ENCODE assay signal across 9 cellular contexts in genomic region chr1:248871837-248872401, GRCh38. TPM values are rescaled to one million over a fixed set of nuclear protein-coding genes. Genes with fewer than 3 reads are reported as not detected.
DNase-seq lines count a peak whose midpoint lies in the region; FAIRE-seq and TF ChIP-seq lines count a peak whose summit lies in the region.
"Had no signal": no experiment of that assay in that cellular context is flagged by ENCODE, and none has a peak within 500 bp of the region (broad histone marks: within the 10 kb centered on the region; RNA-seq: fewer than 3 reads in every experiment).

No MANE protein-coding gene starts in this region.

- DNase-seq in activated CD4-positive, alpha-beta T cell treated with anti-CD3 and anti-CD28 coated beads, Interleukin-2, amount 10 ng/mL, durations not matched to agents 7 days and 5 days, result no peak
- DNase-seq in activated CD4-positive, alpha-beta T cell treated with anti-CD3 and anti-CD28 coated beads, Interleukin-2, amount 50 U/mL, for 48 hours, result no peak
- DNase-seq in OCI-LY7 (ENCODE audit: low spot score) (no peak), esophagus muscularis mucosa (ENCODE audit: extremely low spot score) (no peak), spleen (no peak), NCI-H2171 (lab: John Stamatoyannopoulos, UW) (no peak), mucosa of gallbladder (ENCODE audit: low spot score) (no peak), HTR-8/SVneo (ENCODE audit: insufficient read length, low spot score) (no peak)
- DNase-seq: SIG-M5 had no signal

- POLR2A ChIA-PET in activated CD4-positive, alpha-beta T cell treated with anti-CD3 and anti-CD28 coated beads, Interleukin-2, amount 10 ng/mL, durations not matched to agents 7 days and 5 days (lab: Charles Lee), result no interaction called here
- POLR2A ChIA-PET in OCI-LY7 (lab: Charles Lee), result interaction anchor here (1.1 to 2.7 kb wide), 4 partner anchors 13 to 50 kb away, joined by 3 to 17 read pairs (median 5); partner anchors contain the start of gene ZNF692

- TF ChIP-seq POLR2A in esophagus muscularis mucosa (IDR thresholded peaks at IDR 0.05; ENCODE audit: low read depth) (no peak), spleen (IDR thresholded peaks at IDR 0.05) (no peak)

- no peak overlapping the region for H3K27ac ChIP-seq in OCI-LY7 (ENCODE audit: low read depth, low read length, poor library complexity, severe bottlenecking)
- peak overlapping the region; percentile 94 to 99 (median 98) for H3K27ac ChIP-seq in esophagus muscularis mucosa (replicated peaks in 1 of 4)
- H3K27ac ChIP-seq in spleen, result peak overlapping the region in 5 of 8 donors; percentile 93 to 99 (median 96)

- peak overlapping the region; percentile 8 for H3K4me3 Mint-ChIP-seq in activated CD4-positive, alpha-beta T cell treated with anti-CD3 and anti-CD28 coated beads, Interleukin-2, amount 10 ng/mL, durations not matched to agents 7 days and 5 days

- intact Hi-C loops in OCI-LY7 (cut with micrococcal nuclease; ENCODE audit: unreplicated experiment) (no loop called here), esophagus muscularis mucosa (cut with DNase I) (loop anchor here (2.0 kb wide), 1 partner anchor 13 kb away; the partner anchor contains the start of gene ZNF692), spleen (cut with DNase I; ENCODE audit: low total_unique reads) (no loop called here)

- H3K36me3 ChIP-seq in OCI-LY7 (ENCODE audit: insufficient read depth, low read length) (no peaks in the 10 kb centered on the region), esophagus muscularis mucosa (no peaks in the 10 kb centered on the region), spleen (no peaks in the 10 kb centered on the region)

- CTCF ChIA-PET in activated CD4-positive, alpha-beta T cell treated with anti-CD3 and anti-CD28 coated beads, Interleukin-2, amount 10 ng/mL, durations not matched to agents 7 days and 5 days (lab: Charles Lee), result interaction anchor here (1.7 to 2.8 kb wide), 3 partner anchors 10 to 46 kb away, joined by 5 to 11 read pairs (median 8); partner anchors contain the start of genes SH3BP5L and ZNF692
- CTCF ChIA-PET in OCI-LY7 (lab: Charles Lee; ENCODE audit: unreplicated experiment), result no interaction called here

- H4K20me1 ChIP-seq in OCI-LY7 (ENCODE audit: insufficient read depth, low read length), result no peaks in the 10 kb centered on the region

- TF ChIP-seq CTCF in OCI-LY7 (conservative IDR thresholded peaks at IDR 0.05; ENCODE audit: low read length) (no peak), esophagus muscularis mucosa (IDR thresholded peaks at IDR 0.05) (no peak), spleen (IDR thresholded peaks at IDR 0.05 in 8 of 11, conservative IDR thresholded peaks at IDR 0.05 in 3 of 11) (no peak)

- peaks cover 14% of the 10 kb centered on the region for H3K27me3 Mint-ChIP-seq in activated CD4-positive, alpha-beta T cell treated with anti-CD3 and anti-CD28 coated beads, Interleukin-2, amount 10 ng/mL, durations not matched to agents 7 days and 5 days

- WGBS in esophagus muscularis mucosa, result 94% methylated on average over 3 of the region's 3 CpGs
- 95 to 99% (median 97%) methylated on average over 3 of the region's 3 CpGs for WGBS in spleen, 5 donors

- H3K4me2 ChIP-seq in OCI-LY7 (ENCODE audit: low read length), result peak overlapping the region; percentile 88

- H2AFZ ChIP-seq in OCI-LY7 (ENCODE audit: low read length), result peak overlapping the region; percentile 43

- H3K27me3 ChIP-seq in esophagus muscularis mucosa (no peaks in the 10 kb centered on the region), spleen (replicated peaks in 1 of 7) (no peaks in the 10 kb centered on the region)

- H3K27ac Mint-ChIP-seq in activated CD4-positive, alpha-beta T cell treated with anti-CD3 and anti-CD28 coated beads, Interleukin-2, amount 10 ng/mL, durations not matched to agents 7 days and 5 days, result peak overlapping the region; percentile 14

- no peak for FAIRE-seq in HTR-8/SVneo (lab: Jason Lieb, UNC)

- no TSS peak for BruUV-seq in OCI-LY7 (replicated peaks; lab: Mats Ljungman, UMichigan)

- no peaks in the 10 kb centered on the region for H3K9me2 ChIP-seq in OCI-LY7 (ENCODE audit: insufficient read depth, low read length)

- peaks cover 12% of the 10 kb centered on the region for H3K4me1 ChIP-seq in OCI-LY7 (ENCODE audit: insufficient read depth, low read length, poor library complexity, severe bottlenecking)
- H3K4me1 ChIP-seq in esophagus muscularis mucosa, result peaks cover 9 to 21% (median 15%) of the 10 kb centered on the region in 4 donors
- H3K4me1 ChIP-seq in spleen, result peaks cover 0 to 23% (median 9%) of the 10 kb centered on the region in 6 donors

- no peaks in the 10 kb centered on the region for H3K79me2 ChIP-seq in OCI-LY7 (ENCODE audit: insufficient read depth, low read depth, low read length)

- no peaks in the 10 kb centered on the region for H3K9me3 Mint-ChIP-seq in activated CD4-positive, alpha-beta T cell treated with anti-CD3 and anti-CD28 coated beads, Interleukin-2, amount 10 ng/mL, durations not matched to agents 7 days and 5 days

- peaks cover 24% of the 10 kb centered on the region for H3K4me1 Mint-ChIP-seq in activated CD4-positive, alpha-beta T cell treated with anti-CD3 and anti-CD28 coated beads, Interleukin-2, amount 10 ng/mL, durations not matched to agents 7 days and 5 days

- H3K4me3 ChIP-seq in OCI-LY7 (ENCODE audit: low read depth, low read length, poor library complexity, severe bottlenecking) (peak overlapping the region; percentile 81), esophagus muscularis mucosa (no peak overlapping the region), spleen (peak overlapping the region in 1 of 8 donors; percentile 65)

- H3K36me3 Mint-ChIP-seq in activated CD4-positive, alpha-beta T cell treated with anti-CD3 and anti-CD28 coated beads, Interleukin-2, amount 10 ng/mL, durations not matched to agents 7 days and 5 days (ENCODE audit: low read depth), result no peaks in the 10 kb centered on the region

- H3K9me3 ChIP-seq in OCI-LY7 (ENCODE audit: low read length) (no peaks in the 10 kb centered on the region), esophagus muscularis mucosa (no peaks in the 10 kb centered on the region), spleen (no peaks in the 10 kb centered on the region)

- TF ChIP-seq EP300 in esophagus muscularis mucosa (IDR thresholded peaks at IDR 0.05), result no peak

RNA-seq across cellular contexts. Expression of gene ZNF692, which starts 13.0 kb away (rescaled TPM):
- total RNA-seq in activated CD4-positive, alpha-beta T cell treated with anti-CD3 and anti-CD28 coated beads, Interleukin-2, amount 10 ng/mL, durations not matched to agents 7 days and 5 days, result 10 to 100 TPM; 55.5 to 57.6 TPM
- 49.7 and 65.0 TPM in 2 replicates for total RNA-seq in OCI-LY7 (2014; rRNA removed; shearing (Covaris generic))
- 66.2 and 67.4 TPM in 2 replicates for total RNA-seq in OCI-LY7 (2022)
- total RNA-seq in esophagus muscularis mucosa, result 10 to 100 TPM; 19.4 to 37.3 (median 30.5) TPM
- 10 to 100 TPM; 33.5 to 81.1 (median 45.9) TPM for total RNA-seq in spleen
- polyA plus RNA-seq in spleen, result 100 to 1,000 TPM in 2 of 3 donors, 10 to 100 TPM in 1; 57.1 to 138 (median 125) TPM
- 62.7 TPM for total RNA-seq in mucosa of gallbladder

RNA-seq across cellular contexts. Expression of gene ZNF672, which starts 33.9 kb away (rescaled TPM):
- total RNA-seq in activated CD4-positive, alpha-beta T cell treated with anti-CD3 and anti-CD28 coated beads, Interleukin-2, amount 10 ng/mL, durations not matched to agents 7 days and 5 days, result 10 to 100 TPM; 46.5 to 56.9 TPM
- 45.7 and 56.1 TPM in 2 replicates for total RNA-seq in OCI-LY7 (2014; rRNA removed; shearing (Covaris generic))
- total RNA-seq in OCI-LY7 (2022) (50.0 and 52.7 TPM in 2 replicates), esophagus muscularis mucosa (10 to 100 TPM; 30.3 to 46.4 (median 39.3) TPM), spleen (10 to 100 TPM; 32.6 to 43.1 (median 41.3) TPM), mucosa of gallbladder (41.6 TPM)
- 10 to 100 TPM; 13.2 to 19.8 (median 16.6) TPM for polyA plus RNA-seq in spleen

RNA-seq across cellular contexts. Expression of gene PGBD2, which starts 34.1 kb away (rescaled TPM):
- total RNA-seq in activated CD4-positive, alpha-beta T cell treated with anti-CD3 and anti-CD28 coated beads, Interleukin-2, amount 10 ng/mL, durations not matched to agents 7 days and 5 days, result 1 to 10 TPM; 4.1 to 5.1 TPM
- 9.2 and 13.0 TPM in 2 replicates for total RNA-seq in OCI-LY7 (2014; rRNA removed; shearing (Covaris generic))
- total RNA-seq in OCI-LY7 (2022), result 6.4 and 7.5 TPM in 2 replicates
- total RNA-seq in esophagus muscularis mucosa, result 1 to 10 TPM; 3.1 to 5.6 (median 4.1) TPM
- 10 to 100 TPM in 6 of 7 donors, 1 to 10 TPM in 1; 10.0 to 23.1 (median 12.3) TPM for total RNA-seq in spleen
- 10 to 100 TPM in 1 of 3 donors, 1 to 10 TPM in 2; 7.2 to 11.7 (median 9.9) TPM for polyA plus RNA-seq in spleen
- 16.9 TPM for total RNA-seq in mucosa of gallbladder

RNA-seq across cellular contexts. Expression of gene SH3BP5L, which starts 46.2 kb away (rescaled TPM):
- total RNA-seq in activated CD4-positive, alpha-beta T cell treated with anti-CD3 and anti-CD28 coated beads, Interleukin-2, amount 10 ng/mL, durations not matched to agents 7 days and 5 days, result 10 to 100 TPM; 29.7 to 32.7 TPM
- total RNA-seq in OCI-LY7 (2014; rRNA removed; shearing (Covaris generic)), result 14.5 and 16.9 TPM in 2 replicates
- total RNA-seq in OCI-LY7 (2022) (21.8 and 24.5 TPM in 2 replicates), esophagus muscularis mucosa (10 to 100 TPM; 19.9 to 36.2 (median 28.3) TPM), spleen (10 to 100 TPM; 29.1 to 43.3 (median 30.7) TPM), mucosa of gallbladder (40.0 TPM)
- polyA plus RNA-seq in spleen, result 10 to 100 TPM; 10.1 to 23.1 (median 11.3) TPM
